In the genomic region with DNA sequence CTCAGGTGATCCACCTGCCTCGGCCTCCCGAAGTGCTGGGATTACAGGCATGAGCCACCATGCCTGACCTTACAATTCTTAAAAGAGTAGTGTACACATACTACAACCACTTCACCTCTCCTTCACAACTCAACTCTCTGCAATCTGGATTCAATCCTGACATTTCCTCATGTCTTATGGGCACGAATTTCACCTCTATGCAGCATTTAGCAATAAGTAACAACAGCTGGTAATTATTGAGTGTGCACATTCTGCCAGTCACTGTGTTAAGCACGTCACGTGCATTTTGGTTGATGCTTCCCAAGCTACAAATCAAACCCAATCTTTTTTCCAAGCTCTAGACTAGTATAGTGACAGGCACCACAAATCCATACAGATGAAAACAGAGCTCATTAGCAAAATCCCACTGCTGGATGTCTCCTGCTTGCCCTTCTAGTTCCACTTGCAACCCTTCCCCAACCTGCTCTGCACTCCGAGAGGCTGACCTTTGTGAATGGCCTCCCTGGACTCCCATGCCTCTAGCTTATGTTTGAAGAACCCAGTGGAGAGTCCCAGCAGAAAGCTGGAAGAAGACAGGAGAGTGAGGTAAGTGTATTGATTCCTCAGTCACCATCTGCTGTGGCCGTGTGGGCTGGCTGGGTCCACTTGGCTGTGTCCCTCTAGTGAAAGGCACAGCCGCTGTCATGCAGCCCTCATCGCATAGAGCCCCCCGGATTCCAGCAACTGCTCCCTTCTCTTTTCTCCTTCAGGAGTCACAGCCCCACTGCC, we compare ENCODE assay signal across 18 cellular contexts.
"Had no signal": no experiment of that assay in that cellular context is flagged by ENCODE, and none has a peak within 500 bp of the region (broad histone marks: within the 10 kb centered on the region; RNA-seq: fewer than 3 reads in every experiment).

No MANE protein-coding gene starts in this region.

- H3K27me3 ChIP-seq: gastroesophageal sphincter, neutrophil, transverse colon had no signal

- H3K27ac ChIP-seq: gastroesophageal sphincter, neutrophil, transverse colon had no signal

- H3K4me3 ChIP-seq: gastroesophageal sphincter, lung, transverse colon had no signal

- FAIRE-seq: colon, islet of Langerhans had no signal

- H3K27ac Mint-ChIP-seq: activated naive CD4-positive, alpha-beta T cell treated with anti-CD3 and anti-CD28 coated beads for 36 hours; activated T-helper 2 cell treated with anti-CD3 and anti-CD28 coated beads, Interferon-gamma antibody, Interleukin-2, Interleukin-4, amounts not matched to agents 10 μg/mL and 5 μg/mL and 100 μg/mL, durations not matched to agents 14 hours and 24 hours and 36 hours had no signal

- H3K9me3 Mint-ChIP-seq: activated T-helper 2 cell treated with anti-CD3 and anti-CD28 coated beads, Interferon-gamma antibody, Interleukin-2, Interleukin-4, amounts not matched to agents 10 μg/mL and 5 μg/mL and 100 μg/mL, durations not matched to agents 14 hours and 24 hours and 36 hours had no signal

- DNase-seq: activated CD4-positive, alpha-beta T cell treated with anti-CD3 and anti-CD28 coated beads for 1 hour; activated CD4-positive, alpha-beta T cell treated with anti-CD3 and anti-CD28 coated beads, Interleukin-2, amount 50 U/mL, for 4 hours; activated naive CD4-positive, alpha-beta T cell treated with anti-CD3 and anti-CD28 coated beads for 36 hours; activated T-cell treated with anti-CD3 and anti-CD28 coated beads for 4 hours; effector CD4-positive, alpha-beta T cell; left colon; posterior cingulate gyrus; stimulated activated CD4-positive, alpha-beta T cell treated with anti-CD3 and anti-CD28 coated beads, Interleukin-15, amount 100 ng/mL, for 24 hours; stimulated activated CD4-positive, alpha-beta T cell treated with anti-CD3 and anti-CD28 coated beads, Interleukin-4, amount 100 ng/mL, for 1 hour; stimulated activated naive CD4-positive, alpha-beta T cell; T-helper 9 cell; transverse colon had no signal

- H3K36me3 ChIP-seq: gastroesophageal sphincter, neutrophil, transverse colon had no signal

- H3K4me1 ChIP-seq: gastroesophageal sphincter, transverse colon had no signal

- H3K4me3 Mint-ChIP-seq: activated naive CD4-positive, alpha-beta T cell treated with anti-CD3 and anti-CD28 coated beads for 36 hours had no signal

- H3K9me3 ChIP-seq: gastroesophageal sphincter, neutrophil, transverse colon had no signal

- ATAC-seq: gastroesophageal sphincter, left colon had no signal
